20 cellular contexts compared by ENCODE assay signal in the genomic region with DNA sequence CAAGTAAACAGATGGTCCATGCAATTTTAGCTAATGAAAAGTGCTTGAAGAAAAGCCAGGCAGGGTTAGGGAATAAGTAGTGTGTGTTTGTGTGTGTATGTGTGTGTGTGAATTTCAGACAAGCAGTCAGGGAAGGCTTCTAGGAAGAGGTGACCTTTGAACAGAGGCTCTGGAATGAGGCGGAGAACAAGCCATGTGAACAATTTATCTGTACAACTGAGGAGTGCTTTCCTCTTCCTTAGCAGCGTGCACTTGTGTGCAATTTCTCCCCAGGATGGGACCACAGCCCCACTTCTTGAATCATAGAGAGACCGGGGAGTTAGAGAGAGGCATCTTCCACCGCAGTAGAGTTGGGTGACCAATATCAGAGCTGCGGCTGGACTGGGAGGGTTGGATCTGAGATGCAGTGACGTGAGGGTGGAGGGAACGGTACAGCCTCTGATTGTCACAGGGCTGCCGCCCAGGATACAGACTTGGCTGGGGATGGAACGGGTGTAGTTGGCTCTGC.
DNase-seq lines count a peak whose midpoint lies in the region; ATAC-seq, FAIRE-seq and TF ChIP-seq lines count a peak whose summit lies in the region.
"Had no signal": no experiment of that assay in that cellular context is flagged by ENCODE, and none has a peak within 500 bp of the region (broad histone marks: within the 10 kb centered on the region; RNA-seq: fewer than 3 reads in every experiment).

No MANE protein-coding gene starts in this region.

- CTCF ChIA-PET in K562 (lab: Yijun Ruan, JAX; ENCODE audit: low intra/inter-chr PET ratio), result no interaction called here
- CTCF ChIA-PET in HepG2 (lab: Yijun Ruan, JAX; ENCODE audit: low intra/inter-chr PET ratio, low total read pairs), result no interaction called here

- whole genome bisulfite sequencing in K562 (ENCODE audit: insufficient coverage, low coverage, missing lambda C conversion rate), result 44% methylated on average over 9 of the region's 9 CpGs
- WGBS in HepG2 (ENCODE audit: low lambda C conversion rate), result 50% methylated on average over 7 of the region's 9 CpGs

- TF ChIP-seq CTCF in K562 (IDR thresholded peaks at IDR 0.05 in 2 of 3, conservative IDR thresholded peaks at IDR 0.05 in 1 of 3; ENCODE audit: insufficient read depth in 2 of 3, low read depth in 1 of 3, low read length in 3 of 3) (no peak), HepG2 (CRISPR knock-in tag; IDR thresholded peaks at IDR 0.05) (no peak)

- no peaks in the 10 kb centered on the region for H3K36me3 ChIP-seq in K562 (ENCODE audit: control insufficient read depth, insufficient read depth, low read length)
- H3K36me3 ChIP-seq in HepG2 (replicated peaks in 1 of 2; ENCODE audit: control insufficient read depth in 1 of 2, insufficient read depth in 2 of 2, low read length in 2 of 2), result no peaks in the 10 kb centered on the region
- H3K36me3 ChIP-seq in subcutaneous abdominal adipose tissue (ENCODE audit: control insufficient read depth in 5 of 5, insufficient read depth in 5 of 5, low read length in 5 of 5), result no peaks in the 10 kb centered on the region
- H3K36me3 ChIP-seq: neural progenitor cell had no signal

- H3K4me2 ChIP-seq in K562 (ENCODE audit: insufficient read depth, low read length), result peak overlapping the region; percentile 82
- peak overlapping the region; percentile 86 for H3K4me2 ChIP-seq in HepG2 (ENCODE audit: low read depth, low read length)

- H3K79me2 ChIP-seq in K562 (ENCODE audit: control insufficient read depth, insufficient read depth, low read length) (peaks cover 5% of the 10 kb centered on the region; the same call in 1 of the 3 replicates), HepG2 (ENCODE audit: insufficient read depth, low read length) (no peaks in the 10 kb centered on the region)

- in situ Hi-C loops in K562 (cut with MboI) (loop anchor here (25.0 kb wide), 1 partner anchor 1347 kb away; no protein-coding TSS in a partner anchor), HepG2 (cut with HindIII; ENCODE audit: extremely low pct_ligation_motif_present, low pct_unique_long_range_greater_than_20kb) (no loop called here)

- H3K4me3 ChIP-seq in K562, result peak overlapping the region; percentile 27
- peak overlapping the region in 1 of 3 experiments; percentile 49; a peak in 4 of 6 replicates for H3K4me3 ChIP-seq in HepG2 (replicated peaks in 1 of 3; ENCODE audit: insufficient read depth in 1 of 3, low read depth in 2 of 3, low read length in 3 of 3)
- H3K4me3 ChIP-seq in subcutaneous abdominal adipose tissue (ENCODE audit: low read depth in 1 of 5, low read length in 5 of 5), result peak overlapping the region in 2 of 5 donors; percentile 56 to 62
- H3K4me3 ChIP-seq: neural progenitor cell, SK-N-MC had no signal

- POLR2A ChIA-PET in K562 (lab: Yijun Ruan, JAX) (interaction anchor here (0.8 to 3.1 kb wide), 5 partner anchors 8 to 599 kb away, joined by 3 to 14 read pairs (median 4); no protein-coding TSS in a partner anchor), HepG2 (lab: Yijun Ruan, JAX) (no interaction called here)

- DNase-seq in D341Med (ENCODE audit: low spot score), result peak; percentile 24
- DNase-seq in K562 (ENCODE audit: extremely low read depth in 1 of 4, low spot score in 3 of 4), result peak; percentile 15 to 67 (median 38)
- DNase-seq in HepG2 (ENCODE audit: low spot score), result no peak
- no peak for DNase-seq in NCI-H2029 (lab: John Stamatoyannopoulos, UW)
- no peak for DNase-seq in GM19239 (ENCODE audit: insufficient read length, low spot score)
- DNase-seq: activated B cell treated with CpG ODN at 0.5 μM for 24 hours; activated CD4-positive, alpha-beta memory T cell treated with anti-CD3 and anti-CD28 coated beads for 36 hours; activated naive CD4-positive, alpha-beta T cell; activated T-cell treated with anti-CD3 and anti-CD28 coated beads for 4 hours; amygdala; Caco-2; HCEC 1CT; NCI-H1048; NCI-H510A; stimulated activated CD8-positive, alpha-beta memory T cell treated with anti-CD3 and anti-CD28 coated beads, Interleukin-4, amount 100 ng/mL, for 48 hours had no signal

- H3K27ac ChIP-seq in K562 (ENCODE audit: extremely low read depth, low read depth, low read length), result peak overlapping the region; percentile 70
- H3K27ac ChIP-seq in HepG2 (ENCODE audit: extremely low read length, insufficient read depth, low read length), result no peak overlapping the region
- peak overlapping the region; percentile 50 for H3K27ac ChIP-seq in subcutaneous abdominal adipose tissue (ENCODE audit: low read depth, low read length)
- H3K27ac ChIP-seq: neural progenitor cell, SK-N-MC had no signal

- ATAC-seq in K562 (peak; percentile 69), HepG2 (peak; percentile 13; the same call in 2 of the 3 replicates), HG03565 (IDR thresholded peaks at IDR 0.05; ENCODE audit: unreplicated experiment) (no peak)

- TF ChIP-seq RAD21 in K562 (CRISPR knock-in tag; conservative IDR thresholded peaks at IDR 0.05 in 1 of 2, IDR thresholded peaks at IDR 0.05 in 1 of 2) (no peak), HepG2 (CRISPR knock-in tag; IDR thresholded peaks at IDR 0.05) (no peak)

- H3K9ac ChIP-seq in K562 (ENCODE audit: insufficient read depth in 1 of 2, low read depth in 2 of 2, low read length in 2 of 2), result peak overlapping the region; percentile 15 to 69; a peak in 3 of 4 replicates
- no peak overlapping the region for H3K9ac ChIP-seq in HepG2 (ENCODE audit: insufficient read depth, low read depth, low read length)
- peak overlapping the region in 3 of 5 donors; percentile 51 to 63 (median 60) for H3K9ac ChIP-seq in subcutaneous abdominal adipose tissue (ENCODE audit: low read length in 5 of 5)
- H3K9ac ChIP-seq: neural progenitor cell had no signal

- H3K27me3 ChIP-seq in K562 (ENCODE audit: control insufficient read depth in 2 of 2, insufficient read depth in 2 of 2, low read length in 2 of 2) (no peaks in the 10 kb centered on the region), HepG2 (ENCODE audit: control insufficient read depth in 1 of 2, insufficient read depth in 2 of 2, low read length in 2 of 2) (peaks cover 0 to 10% of the 10 kb centered on the region in 2 experiments; a peak in 2 of 5 replicates), subcutaneous abdominal adipose tissue (ENCODE audit: control insufficient read depth in 5 of 5, insufficient read depth in 4 of 5, low read length in 5 of 5) (no peaks in the 10 kb centered on the region)

- H3K9me3 ChIP-seq in K562 (replicated peaks; ENCODE audit: control insufficient read depth, insufficient read depth, low read depth, low read length) (no peaks in the 10 kb centered on the region), HepG2 (ENCODE audit: low read length) (no peaks in the 10 kb centered on the region), subcutaneous abdominal adipose tissue (ENCODE audit: control insufficient read depth in 5 of 5, low read length in 5 of 5) (no peaks in the 10 kb centered on the region)
- H3K9me3 ChIP-seq: Caco-2 had no signal

- H2AFZ ChIP-seq in K562 (ENCODE audit: low read depth, low read length), result peak overlapping the region; percentile 96
- no peak overlapping the region for H2AFZ ChIP-seq in HepG2 (ENCODE audit: low read length)

- TF ChIP-seq POLR2A in K562 (conservative IDR thresholded peaks at IDR 0.05) (no peak), HepG2 (IDR thresholded peaks at IDR 0.05; ENCODE audit: insufficient read depth in 1 of 2, low read depth in 2 of 2, low read length in 2 of 2) (no peak)

- TF ChIP-seq EP300 in K562 (IDR thresholded peaks at IDR 0.05; ENCODE audit: low read length) (no peak), HepG2 (IDR thresholded peaks at IDR 0.05; ENCODE audit: low read depth in 2 of 2, low read length in 2 of 2) (no peak), HepG2 (CRISPR knock-in tag; IDR thresholded peaks at IDR 0.05; ENCODE audit: borderline replicate concordance) (no peak)

- no TSS peak for BruUV-seq in K562 (replicated peaks; lab: Mats Ljungman, UMichigan)
- no TSS peak for BruUV-seq in HepG2 (replicated peaks; lab: Mats Ljungman, UMichigan)

- FAIRE-seq in K562 (lab: Jason Lieb, UNC), result no peak
- no peak for FAIRE-seq in HepG2 (lab: Jason Lieb, UNC)
- FAIRE-seq in GM19239 (lab: Jason Lieb, UNC), result no peak
- FAIRE-seq: RCC 7860 had no signal

- intact Hi-C loops in K562 (cut with micrococcal nuclease) (no loop called here), HepG2 (cut with micrococcal nuclease; ENCODE audit: unreplicated experiment) (no loop called here)

- H3K9me1 ChIP-seq in K562 (ENCODE audit: control insufficient read depth, insufficient read depth, low read length), result no peaks in the 10 kb centered on the region

- H3K4me1 ChIP-seq in K562 (replicated peaks in 1 of 2; ENCODE audit: control insufficient read depth in 2 of 2, insufficient read depth in 2 of 2, low read length in 2 of 2), result peaks cover 20 to 38% of the 10 kb centered on the region in 2 experiments
- peaks cover 20% of the 10 kb centered on the region for H3K4me1 ChIP-seq in HepG2 (ENCODE audit: insufficient read depth, low read length)
- peaks cover 4 to 18% (median 14%) of the 10 kb centered on the region in 5 donors for H3K4me1 ChIP-seq in subcutaneous abdominal adipose tissue (ENCODE audit: control insufficient read depth in 5 of 5, insufficient read depth in 5 of 5, low read length in 5 of 5)
- H3K4me1 ChIP-seq: neural progenitor cell had no signal

- H4K20me1 ChIP-seq in K562 (replicated peaks; ENCODE audit: control insufficient read depth, insufficient read depth, low read length), result no peaks in the 10 kb centered on the region
- no peaks in the 10 kb centered on the region for H4K20me1 ChIP-seq in HepG2 (ENCODE audit: insufficient read depth, low read length)

TF ChIP-seq in K562, 482 proteins besides CTCF, POLR2A, EP300 and RAD21 (continues in another document):
- TF ChIP-seq PHF20 (IDR thresholded peaks at IDR 0.05; ENCODE audit: partially characterized antibody) (peak; percentile 36), ZNF764 (CRISPR knock-in tag; IDR thresholded peaks at IDR 0.05; ENCODE audit: low read depth) (no peak), FOXM1 (IDR thresholded peaks at IDR 0.05; ENCODE audit: low read depth) (0 out of 2 replicates have a peak, but pooled peaks have one; percentile 22), FOXM1 (CRISPR knock-in tag; IDR thresholded peaks at IDR 0.05; ENCODE audit: low read depth) (no peak)

TF ChIP-seq in HepG2, 621 proteins besides CTCF, POLR2A, EP300 and RAD21:
- no peak for TF ChIP-seq HMG20A (CRISPR knock-in tag; IDR thresholded peaks at IDR 0.05; ENCODE audit: borderline replicate concordance)
- peak; percentile 93 for TF ChIP-seq ZFP36 (IDR thresholded peaks at IDR 0.05; ENCODE audit: borderline replicate concordance, low read depth, low read length, partially characterized antibody)
- peak; percentile 58; the same call in 1 of the 2 replicates for TF ChIP-seq ZMYM3 (CRISPR knock-in tag; IDR thresholded peaks at IDR 0.05)
- no peak for TF ChIP-seq MED13 (CRISPR knock-in tag; IDR thresholded peaks at IDR 0.05)

Comparison
In these comparisons a context has a peak if more than half of its experiments do, and no peak if none do; other contexts are left out.
1. DNase-seq: peak in D341Med (single experiment) and K562 (4 of 4); none in HepG2 (single experiment), NCI-H2029 (single experiment) and GM19239 (single experiment).